ENCODE assay signal across 16 cellular contexts in genomic region chr20:50294164-50295088, GRCh38.
DNase-seq lines count a peak whose midpoint lies in the region; ATAC-seq and TF ChIP-seq lines count a peak whose summit lies in the region.
"Had no signal": no experiment of that assay in that cellular context is flagged by ENCODE, and none has a peak within 500 bp of the region (broad histone marks: within the 10 kb centered on the region; RNA-seq: fewer than 3 reads in every experiment).

No MANE protein-coding gene starts in this region.

- ATAC-seq in left ventricle myocardium superior (no peak), aorta (ENCODE audit: low FRiP score) (no peak), HG03378 (IDR thresholded peaks at IDR 0.05; ENCODE audit: unreplicated experiment) (no peak)
- ATAC-seq: stimulated activated naive CD8-positive, alpha-beta T cell treated with anti-CD3 and anti-CD28 coated beads, Interleukin-15, amount 100 ng/mL, for 72 hours had no signal

- H3K36me3 ChIP-seq in left ventricle myocardium inferior (no peaks in the 10 kb centered on the region), osteoblast (ENCODE audit: insufficient read depth, low read length) (no peaks in the 10 kb centered on the region), aorta (ENCODE audit: control insufficient read depth in 1 of 2, insufficient read depth in 2 of 2, low read length in 1 of 2) (no peaks in the 10 kb centered on the region)
- H3K36me3 ChIP-seq: SJCRH30 had no signal

- H2AFZ ChIP-seq in osteoblast (ENCODE audit: low read length) = no peak overlapping the region

- H3K27ac ChIP-seq in left ventricle myocardium inferior (replicated peaks) = peak overlapping the region; percentile 81
- peak overlapping the region; percentile 51 to 85 for H3K27ac ChIP-seq in coronary artery
- H3K27ac ChIP-seq in osteoblast (ENCODE audit: low read depth, low read length) = peak overlapping the region; percentile 11
- no peak overlapping the region for H3K27ac ChIP-seq in aorta (ENCODE audit: low read depth in 1 of 2, low read length in 2 of 2)
- H3K27ac ChIP-seq: SJCRH30 had no signal

- WGBS in aorta, 2 donors = 83 to 89% methylated on average over 18 of the region's 18 CpGs

- no peak for TF ChIP-seq CTCF in left ventricle myocardium inferior (IDR thresholded peaks at IDR 0.05; ENCODE audit: borderline replicate concordance)
- TF ChIP-seq CTCF in coronary artery (IDR thresholded peaks at IDR 0.05) = no peak
- TF ChIP-seq CTCF in osteoblast (IDR thresholded peaks at IDR 0.05; ENCODE audit: extremely low read depth, low read depth, low read length) = no peak

- H3K4me3 ChIP-seq in left ventricle myocardium inferior (no peak overlapping the region), coronary artery (no peak overlapping the region), osteoblast (ENCODE audit: insufficient read depth, low read length) (no peak overlapping the region), aorta (ENCODE audit: low read length in 2 of 2) (no peak overlapping the region)
- H3K4me3 ChIP-seq: SJCRH30 had no signal

- H4K20me1 ChIP-seq in osteoblast (ENCODE audit: insufficient read depth, low read length) = no peaks in the 10 kb centered on the region

- H3K9me3 ChIP-seq in left ventricle myocardium inferior (replicated peaks) = no peaks in the 10 kb centered on the region
- H3K9me3 ChIP-seq in osteoblast (ENCODE audit: low read depth, low read length) = no peaks in the 10 kb centered on the region
- H3K9me3 ChIP-seq in aorta (ENCODE audit: control insufficient read depth, low read length) = no peaks in the 10 kb centered on the region
- H3K9me3 ChIP-seq: SJCRH30 had no signal

- peaks cover 35% of the 10 kb centered on the region for H3K4me1 ChIP-seq in left ventricle myocardium inferior
- peaks cover 8% of the 10 kb centered on the region for H3K4me1 ChIP-seq in osteoblast (ENCODE audit: insufficient read depth, low read length)
- no peaks in the 10 kb centered on the region for H3K4me1 ChIP-seq in aorta (ENCODE audit: control insufficient read depth in 1 of 2, insufficient read depth in 2 of 2, low read length in 2 of 2)

- intact Hi-C loops in left ventricle myocardium inferior (cut with micrococcal nuclease) = no loop called here
- intact Hi-C loops in left ventricle myocardium superior (cut with micrococcal nuclease) = no loop called here
- intact Hi-C loops in aorta (cut with DNase I) = no loop called here

- no peaks in the 10 kb centered on the region for H3K79me2 ChIP-seq in osteoblast (ENCODE audit: insufficient read depth, low read length)

- DNase-seq in left ventricle myocardium inferior (no peak), left ventricle myocardium superior (no peak), coronary artery (ENCODE audit: low spot score) (no peak), osteoblast (ENCODE audit: insufficient read length, low spot score, missing footprints) (peak; percentile 54), aorta (peak; percentile 47 to 73), foreskin melanocyte (no peak)
- no peak for DNase-seq in activated naive CD4-positive, alpha-beta T cell treated with anti-CD3 and anti-CD28 coated beads, Interleukin-2, amount 50 U/mL, for 16 hours
- DNase-seq: activated T-cell treated with anti-CD3 and anti-CD28 coated beads, Interleukin-2, amount 50 U/mL, for 1 hour; cerebellar nuclear complex; EL; islet precursor cell; NCI-H226; SJCRH30; stimulated activated CD4-positive, alpha-beta T cell treated with anti-CD3 and anti-CD28 coated beads, Interleukin-2, amount 100 ng/mL, for 48 hours; stimulated activated naive CD8-positive, alpha-beta T cell treated with anti-CD3 and anti-CD28 coated beads, Interleukin-15, amount 100 ng/mL, for 72 hours had no signal

- H3K4me2 ChIP-seq in osteoblast (ENCODE audit: insufficient read depth, low read length) = no peak overlapping the region

- H3K27me3 ChIP-seq in left ventricle myocardium inferior (ENCODE audit: low read depth) = no peaks in the 10 kb centered on the region
- no peaks in the 10 kb centered on the region for H3K27me3 ChIP-seq in osteoblast (ENCODE audit: insufficient read depth, low read length)
- no peaks in the 10 kb centered on the region for H3K27me3 ChIP-seq in aorta (ENCODE audit: control insufficient read depth in 1 of 2, insufficient read depth in 2 of 2, low read length in 1 of 2)

Comparison
In these comparisons a context has a peak if more than half of its experiments do, and no peak if none do; other contexts are left out.
1. DNase-seq: peak in osteoblast (single experiment) and aorta (2 of 2); none in left ventricle myocardium inferior (single experiment), left ventricle myocardium superior (single experiment), coronary artery (single experiment), activated naive CD4-positive, alpha-beta T cell treated with anti-CD3 and anti-CD28 coated beads, Interleukin-2, amount 50 U/mL, for 16 hours (single experiment) and foreskin melanocyte (single experiment).
2. H3K27ac ChIP-seq: peak in left ventricle myocardium inferior (single experiment), coronary artery (2 of 2) and osteoblast (single experiment); none in aorta (0 of 2).